ENCODE assay signal across 10 cellular contexts in genomic region chr13:30907167-30907761, GRCh38. TPM values are rescaled to one million over a fixed set of nuclear protein-coding genes. Genes with fewer than 3 reads are reported as not detected.
DNase-seq lines count a peak whose midpoint lies in the region; ATAC-seq and TF ChIP-seq lines count a peak whose summit lies in the region.
"Had no signal": no experiment of that assay in that cellular context is flagged by ENCODE, and none has a peak within 500 bp of the region (broad histone marks: within the 10 kb centered on the region; RNA-seq: fewer than 3 reads in every experiment).

No MANE protein-coding gene starts in this region.

- peak; percentile 39 for DNase-seq in GM03348 (ENCODE audit: low spot score)
- peak in 1 of 2 donors; percentile 9 for DNase-seq in heart right ventricle
- DNase-seq in sigmoid colon: no peak
- DNase-seq in SW 1271 (lab: John Stamatoyannopoulos, UW): no peak
- DNase-seq in immature natural killer cell: no peak
- DNase-seq in medulla oblongata (ENCODE audit: extremely low spot score): no peak
- DNase-seq: activated CD8-positive, alpha-beta memory T cell treated with anti-CD3 and anti-CD28 coated beads, Interleukin-2, amount 50 U/mL, for 4 hours had no signal

- no peak overlapping the region for H3K27ac Mint-ChIP-seq in immature natural killer cell

- peak in 6 of 8 donors; percentile 5 to 60 (median 38) for ATAC-seq in heart right ventricle
- no peak for ATAC-seq in HG02884 (IDR thresholded peaks at IDR 0.05; ENCODE audit: unreplicated experiment)

- no peaks in the 10 kb centered on the region for H3K9me3 ChIP-seq in heart right ventricle
- no peaks in the 10 kb centered on the region for H3K9me3 ChIP-seq in sigmoid colon

- H3K4me3 ChIP-seq in heart right ventricle (peak overlapping the region in 9 of 10 donors; percentile 38 to 58 (median 55)), sigmoid colon (peak overlapping the region; percentile 26 to 54 (median 44))

- peaks cover 5 to 11% of the 10 kb centered on the region in 2 donors for H3K4me1 Mint-ChIP-seq in immature natural killer cell

- no peak for TF ChIP-seq CTCF in heart right ventricle (IDR thresholded peaks at IDR 0.05)
- TF ChIP-seq CTCF in sigmoid colon (IDR thresholded peaks at IDR 0.05): no peak

- WGBS in heart right ventricle, 2 donors: 63% methylated on average over 8 of the region's 8 CpGs
- WGBS in sigmoid colon, 2 donors: 56 to 61% methylated on average over 8 of the region's 8 CpGs

- peaks cover 12 to 46% (median 26%) of the 10 kb centered on the region in 9 donors for H3K4me1 ChIP-seq in heart right ventricle
- H3K4me1 ChIP-seq in sigmoid colon: peaks cover 0 to 31% (median 23%) of the 10 kb centered on the region in 4 donors

- intact Hi-C loops in heart right ventricle (cut with DNase I) (loop anchor here in 1 of 10 donors (5.0 kb wide), 1 partner anchor 40 kb away; no protein-coding TSS in a partner anchor), sigmoid colon (cut with DNase I) (no loop called here)

- H3K36me3 Mint-ChIP-seq in immature natural killer cell: peaks cover 0 to 4% (median 0%) of the 10 kb centered on the region in 3 donors

- peak overlapping the region in 1 of 5 donors; percentile 22 for H3K4me3 Mint-ChIP-seq in immature natural killer cell

- H3K27ac ChIP-seq in angular gyrus (ENCODE audit: low read depth, low read length) (peak overlapping the region; percentile 50), heart right ventricle (peak overlapping the region in 9 of 10 donors; percentile 32 to 86 (median 77)), sigmoid colon (peak overlapping the region; percentile 52 to 77 (median 68))
- H3K27ac ChIP-seq: KMS-11 had no signal

- H3K9me3 Mint-ChIP-seq in immature natural killer cell: peaks cover 0 to 5% (median 0%) of the 10 kb centered on the region in 6 donors

- H3K36me3 ChIP-seq in heart right ventricle (no peaks in the 10 kb centered on the region), sigmoid colon (no peaks in the 10 kb centered on the region)

- peaks cover 17 to 28% (median 21%) of the 10 kb centered on the region in 3 donors for H3K27me3 Mint-ChIP-seq in immature natural killer cell (ENCODE audit: low read depth in 3 of 3)

- TF ChIP-seq POLR2A in sigmoid colon (IDR thresholded peaks at IDR 0.05): no peak

- H3K27me3 ChIP-seq in heart right ventricle (peaks cover 0 to 56% (median 17%) of the 10 kb centered on the region in 7 donors), sigmoid colon (peaks cover 9 to 26% (median 9%) of the 10 kb centered on the region in 3 donors)

- no peak for TF ChIP-seq EP300 in sigmoid colon (IDR thresholded peaks at IDR 0.05)

RNA-seq across cellular contexts. Expression of gene MEDAG, which starts 1.2 kb away (rescaled TPM):
- total RNA-seq in heart right ventricle: 10 to 100 TPM in 1 of 10 donors, 1 to 10 TPM in 9; 3.2 to 22.1 (median 5.5) TPM
- polyA plus RNA-seq in heart right ventricle: 10 to 100 TPM in 1 of 2 donors, 1 to 10 TPM in 1; 6.1 to 10.2 TPM
- total RNA-seq in sigmoid colon: 10 to 100 TPM; 14.3 to 42.1 (median 20.1) TPM
- 10 to 100 TPM in 1 of 3 donors, 1 to 10 TPM in 2; 1.4 to 18.0 (median 5.0) TPM for polyA plus RNA-seq in sigmoid colon
- not detected for polyA plus RNA-seq in immature natural killer cell

RNA-seq across cellular contexts. Expression of gene TEX26, which starts 25.2 kb away (rescaled TPM):
- not detected for total RNA-seq in heart right ventricle
- polyA plus RNA-seq in heart right ventricle: not detected
- total RNA-seq in sigmoid colon: not detected
- polyA plus RNA-seq in sigmoid colon: not detected
- not detected for polyA plus RNA-seq in immature natural killer cell
